In genomic region chrX:10121787-10122186, GRCh38 we compare ENCODE assay signal across 9 cellular contexts.
DNase-seq lines count a peak whose midpoint lies in the region; ATAC-seq, FAIRE-seq and TF ChIP-seq lines count a peak whose summit lies in the region.
"Had no signal": no experiment of that assay in that cellular context is flagged by ENCODE, and none has a peak within 500 bp of the region (broad histone marks: within the 10 kb centered on the region; RNA-seq: fewer than 3 reads in every experiment).

No MANE protein-coding gene starts in this region.

- no peaks in the 10 kb centered on the region for H3K9me3 Mint-ChIP-seq in effector memory CD8-positive, alpha-beta T cell
- H3K9me3 Mint-ChIP-seq: activated naive CD4-positive, alpha-beta T cell treated with anti-CD3 and anti-CD28 coated beads, Interleukin-2, amount 10 ng/mL, durations not matched to agents 7 days and 5 days had no signal

- H3K27me3 Mint-ChIP-seq in effector memory CD8-positive, alpha-beta T cell: no peaks in the 10 kb centered on the region
- H3K27me3 Mint-ChIP-seq: activated naive CD4-positive, alpha-beta T cell treated with anti-CD3 and anti-CD28 coated beads, Interleukin-2, amount 10 ng/mL, durations not matched to agents 7 days and 5 days had no signal

- H3K36me3 Mint-ChIP-seq in effector memory CD8-positive, alpha-beta T cell (ENCODE audit: insufficient read depth): peaks cover 31% of the 10 kb centered on the region

- no peak for FAIRE-seq in D721Med (lab: Jason Lieb, UNC)

- TF ChIP-seq CTCF in D721Med (IDR thresholded peaks at IDR 0.05; ENCODE audit: insufficient read depth, missing control alignments): no peak

- peak; percentile 82 for ATAC-seq in GM18502 (IDR thresholded peaks at IDR 0.05; ENCODE audit: poor library complexity, unreplicated experiment)
- peak; percentile 70 for ATAC-seq in GM21528 (IDR thresholded peaks at IDR 0.05; ENCODE audit: low FRiP score, unreplicated experiment)
- peak; percentile 73 for ATAC-seq in HG03469 (IDR thresholded peaks at IDR 0.05; ENCODE audit: unreplicated experiment)
- ATAC-seq in effector memory CD8-positive, alpha-beta T cell (replicated peaks): no peak

- no peak overlapping the region for H3K4me3 Mint-ChIP-seq in effector memory CD8-positive, alpha-beta T cell
- H3K4me3 Mint-ChIP-seq: activated naive CD4-positive, alpha-beta T cell treated with anti-CD3 and anti-CD28 coated beads, Interleukin-2, amount 10 ng/mL, durations not matched to agents 7 days and 5 days had no signal

- H3K4me1 Mint-ChIP-seq in effector memory CD8-positive, alpha-beta T cell (ENCODE audit: low read depth in 2 of 2): peaks cover 6 to 16% of the 10 kb centered on the region in 2 donors

- peak overlapping the region; percentile 12 to 62 for H3K27ac Mint-ChIP-seq in effector memory CD8-positive, alpha-beta T cell
- H3K27ac Mint-ChIP-seq: activated naive CD4-positive, alpha-beta T cell treated with anti-CD3 and anti-CD28 coated beads, Interleukin-2, amount 10 ng/mL, durations not matched to agents 7 days and 5 days had no signal

- no peak for DNase-seq in effector memory CD8-positive, alpha-beta T cell
- DNase-seq in NCI-H748 (lab: John Stamatoyannopoulos, UW; ENCODE audit: unreplicated experiment): no peak
- DNase-seq in NCI-H748 treated with DMSO at 0.1 percent for 48 hours (lab: John Stamatoyannopoulos, UW): no peak
- no peak for DNase-seq in DMS153 (lab: John Stamatoyannopoulos, UW)
- DNase-seq in D721Med (ENCODE audit: insufficient read length, low spot score): no peak
- DNase-seq: activated naive CD4-positive, alpha-beta T cell treated with anti-CD3 and anti-CD28 coated beads, Interleukin-2, amount 10 ng/mL, durations not matched to agents 7 days and 5 days had no signal
